ENCODE assay signal across 9 cellular contexts in genomic region chr19:3270908-3271307, GRCh38. TPM values are rescaled to one million over a fixed set of nuclear protein-coding genes. Genes with fewer than 3 reads are reported as not detected.
DNase-seq lines count a peak whose midpoint lies in the region; ATAC-seq, FAIRE-seq and TF ChIP-seq lines count a peak whose summit lies in the region.
"Had no signal": no experiment of that assay in that cellular context is flagged by ENCODE, and none has a peak within 500 bp of the region (broad histone marks: within the 10 kb centered on the region; RNA-seq: fewer than 3 reads in every experiment).

No MANE protein-coding gene starts in this region.

- DNase-seq in NCI-H510A (lab: John Stamatoyannopoulos, UW) (peak; percentile 16), NCI-H510A treated with DMSO at 0.1 percent for 48 hours (lab: John Stamatoyannopoulos, UW) (no peak), NCI-H748 treated with DMSO at 0.1 percent for 48 hours (lab: John Stamatoyannopoulos, UW) (peak; percentile 78), astrocyte (ENCODE audit: low read depth) (peak; percentile 18), renal cortical epithelial cell (ENCODE audit: low read depth) (peak; percentile 17), osteocyte (ENCODE audit: extremely low spot score, unreplicated experiment) (no peak)

- peaks cover 7% of the 10 kb centered on the region for H3K9me3 ChIP-seq in astrocyte (ENCODE audit: insufficient read depth, low read depth, low read length)

- H3K27ac Mint-ChIP-seq in astrocyte (ENCODE audit: unreplicated experiment) (no peak overlapping the region), osteocyte (ENCODE audit: unreplicated experiment) (no peak overlapping the region)

- no peak for ATAC-seq in GM19455 (IDR thresholded peaks at IDR 0.05; ENCODE audit: unreplicated experiment)
- no peak for ATAC-seq in GM18870 (IDR thresholded peaks at IDR 0.05; ENCODE audit: unreplicated experiment)

- peaks cover 1% of the 10 kb centered on the region for H3K4me1 Mint-ChIP-seq in astrocyte (ENCODE audit: low read depth, unreplicated experiment)
- H3K4me1 Mint-ChIP-seq in osteocyte (ENCODE audit: unreplicated experiment), result peaks cover 8% of the 10 kb centered on the region

- H3K4me3 Mint-ChIP-seq in astrocyte (ENCODE audit: unreplicated experiment) (no peak overlapping the region), osteocyte (ENCODE audit: unreplicated experiment) (no peak overlapping the region)

- peaks cover 50% of the 10 kb centered on the region for H3K27me3 Mint-ChIP-seq in astrocyte (ENCODE audit: low read depth, unreplicated experiment)
- peaks cover 38% of the 10 kb centered on the region for H3K27me3 Mint-ChIP-seq in osteocyte (ENCODE audit: unreplicated experiment)

- H3K9ac ChIP-seq in astrocyte (ENCODE audit: low read length), result no peak overlapping the region

- no peak overlapping the region for H3K27ac ChIP-seq in astrocyte (ENCODE audit: low read depth, low read length)
- H3K27ac ChIP-seq: thoracic aorta had no signal

- H4K20me1 ChIP-seq in astrocyte (ENCODE audit: insufficient read depth, low read length), result no peaks in the 10 kb centered on the region

- H2AFZ ChIP-seq in astrocyte (ENCODE audit: low read depth, low read length), result no peak overlapping the region

- no peak overlapping the region for H3K4me2 ChIP-seq in astrocyte (ENCODE audit: low read length)

- H3K79me2 ChIP-seq in astrocyte (ENCODE audit: insufficient read depth, low read length), result no peaks in the 10 kb centered on the region

- H3K27me3 ChIP-seq in astrocyte (ENCODE audit: insufficient read depth, low read length), result peaks cover 43% of the 10 kb centered on the region

- no peak overlapping the region for H3K4me3 ChIP-seq in astrocyte (ENCODE audit: insufficient read depth, low read depth, low read length)
- H3K4me3 ChIP-seq: thoracic aorta had no signal

- H3K9me3 Mint-ChIP-seq in astrocyte (ENCODE audit: unreplicated experiment), result peaks cover 2% of the 10 kb centered on the region
- no peaks in the 10 kb centered on the region for H3K9me3 Mint-ChIP-seq in osteocyte (ENCODE audit: unreplicated experiment)

- FAIRE-seq in astrocyte (lab: Jason Lieb, UNC), result no peak

- H3K36me3 ChIP-seq in astrocyte (ENCODE audit: insufficient read depth, low read length), result no peaks in the 10 kb centered on the region
- H3K36me3 ChIP-seq: thoracic aorta had no signal

- no peak for TF ChIP-seq CTCF in astrocyte (IDR thresholded peaks at IDR 0.05; ENCODE audit: insufficient read depth, low read depth, low read length)
- no peak for TF ChIP-seq CTCF in osteocyte (IDR thresholded peaks at IDR 0.05)

- peaks cover 3% of the 10 kb centered on the region for H3K4me1 ChIP-seq in astrocyte (ENCODE audit: insufficient read depth, low read length)

- H3K36me3 Mint-ChIP-seq in astrocyte (ENCODE audit: low read depth, unreplicated experiment) (no peaks in the 10 kb centered on the region), osteocyte (ENCODE audit: unreplicated experiment) (no peaks in the 10 kb centered on the region)

RNA-seq across cellular contexts. Expression of gene CELF5, which starts 46.4 kb away (rescaled TPM):
- total RNA-seq in astrocyte (1.2 and 1.4 TPM in 2 replicates), renal cortical epithelial cell (0.20 TPM in 1 of 2 replicates, not detected in the other), osteocyte (0.16 TPM in 1 of 2 replicates, not detected in the other)
- total RNA-seq: thoracic aorta had no signal

Comparison
In these comparisons a context has a peak if more than half of its experiments do, and no peak if none do; other contexts are left out.
1. DNase-seq: peak in NCI-H510A (single experiment), NCI-H748 treated with DMSO at 0.1 percent for 48 hours (single experiment), astrocyte (single experiment) and renal cortical epithelial cell (single experiment); none in NCI-H510A treated with DMSO at 0.1 percent for 48 hours (single experiment) and osteocyte (single experiment).